Comparison of ENCODE assay signal across 8 cellular contexts in the genomic region with DNA sequence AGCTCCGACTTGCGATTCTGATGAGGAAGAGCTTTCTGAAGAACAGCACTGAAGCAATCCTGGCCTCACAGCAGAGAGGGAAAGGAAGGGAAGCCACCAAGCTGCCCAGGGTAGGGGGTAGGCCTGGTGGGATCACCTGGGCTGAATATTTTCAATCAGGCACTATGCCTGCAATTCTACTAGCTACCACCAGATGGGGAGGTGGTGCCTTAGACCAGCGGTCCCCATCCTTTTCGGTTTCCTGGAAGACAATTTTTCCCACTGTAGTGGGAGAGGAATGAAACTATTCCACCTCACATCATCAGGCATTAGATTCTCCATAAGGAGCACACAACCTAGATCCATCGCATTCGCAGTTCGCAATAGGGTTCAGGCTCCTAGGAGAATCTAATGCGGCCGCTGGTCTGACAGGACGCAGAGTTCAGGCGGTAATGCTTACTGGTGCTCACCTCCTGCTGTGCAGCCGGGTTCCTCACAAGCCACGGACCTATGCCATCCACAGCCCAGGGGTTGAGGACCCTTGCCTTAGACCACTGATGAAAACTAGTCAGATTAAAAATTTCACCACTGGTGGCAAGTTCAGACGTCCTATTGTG. TPM values are rescaled to one million over a fixed set of nuclear protein-coding genes. Genes with fewer than 3 reads are reported as not detected.
DNase-seq lines count a peak whose midpoint lies in the region; TF ChIP-seq lines count a peak whose summit lies in the region.

No MANE protein-coding gene starts in this region.

- H3K27me3 Mint-ChIP-seq in Caco-2 (ENCODE audit: insufficient read depth, unreplicated experiment) (no peaks in the 10 kb centered on the region), mesothelial cell of epicardium (ENCODE audit: low read depth) (no peaks in the 10 kb centered on the region)

- H3K27ac Mint-ChIP-seq in Caco-2 (ENCODE audit: unreplicated experiment) = peak overlapping the region; percentile 23
- no peak overlapping the region for H3K27ac Mint-ChIP-seq in mesothelial cell of epicardium

- H3K27me3 ChIP-seq in Caco-2 (replicated peaks; ENCODE audit: control insufficient read depth, insufficient read depth, low read length) = no peaks in the 10 kb centered on the region
- H3K27me3 ChIP-seq in HAP-1 (ENCODE audit: low read depth) = no peaks in the 10 kb centered on the region

- TF ChIP-seq CTCF in Caco-2 (IDR thresholded peaks at IDR 0.05; ENCODE audit: insufficient read depth in 1 of 2, low read depth in 1 of 2, low read length in 1 of 2, severe bottlenecking in 1 of 2, unreplicated experiment in 1 of 2) = peak; percentile 71 to 85
- TF ChIP-seq CTCF in HFF-Myc (IDR thresholded peaks at IDR 0.05; ENCODE audit: low read depth, low read length, missing control alignments) = peak; percentile 79
- TF ChIP-seq CTCF in astrocyte of the cerebellum (IDR thresholded peaks at IDR 0.05; ENCODE audit: low read depth, low read length, missing control alignments) = peak; percentile 53
- TF ChIP-seq CTCF in mesothelial cell of epicardium (IDR thresholded peaks at IDR 0.05; ENCODE audit: unreplicated experiment) = peak; percentile 49

- no peak for DNase-seq in Caco-2
- DNase-seq in HFF-Myc (ENCODE audit: extremely low read depth, low read depth) = no peak
- DNase-seq in astrocyte of the cerebellum (ENCODE audit: low read depth) = no peak
- DNase-seq in mesothelial cell of epicardium (ENCODE audit: low spot score in 2 of 2, unreplicated experiment in 2 of 2) = no peak
- DNase-seq in NCI-H128 (lab: John Stamatoyannopoulos, UW; ENCODE audit: unreplicated experiment) = no peak
- DNase-seq in HAP-1 (ENCODE audit: low spot score in 2 of 2) = no peak
- DNase-seq in activated naive CD4-positive, alpha-beta T cell treated with anti-CD3 and anti-CD28 coated beads, Interleukin-2, amount 50 U/mL, for 16 hours = no peak
- no peak for DNase-seq in hippocampal formation (lab: John Stamatoyannopoulos, UW)

- no TSS peak for BruUV-seq in Caco-2 (replicated peaks; lab: Mats Ljungman, UMichigan)

- H3K9me3 ChIP-seq in Caco-2 (no peaks in the 10 kb centered on the region; the same call in none of the 2 replicates), HAP-1 (peaks cover 7% of the 10 kb centered on the region; the same call in 1 of the 2 replicates)

- in situ Hi-C loops in astrocyte of the cerebellum (cut with HindIII; ENCODE audit: low sequenced_read_pairs) (no loop called here), HAP-1 (cut with MboI; ENCODE audit: low sequenced_read_pairs) (no loop called here)

- CTCF ChIA-PET in Caco-2 (lab: Charles Lee) = interaction anchor here (0.5 to 5.6 kb wide), 6 partner anchors 8 to 158 kb away, joined by 3 to 42 read pairs (median 6); a partner anchor contains a TSS

- POLR2A ChIA-PET in Caco-2 (lab: Charles Lee) = no interaction called here

- H3K4me1 Mint-ChIP-seq in Caco-2 (ENCODE audit: low read depth, unreplicated experiment) (peaks cover 28% of the 10 kb centered on the region), mesothelial cell of epicardium (peaks cover 28% of the 10 kb centered on the region)

- H3K9me3 Mint-ChIP-seq in Caco-2 (ENCODE audit: unreplicated experiment) (no peaks in the 10 kb centered on the region), mesothelial cell of epicardium (peaks cover 4% of the 10 kb centered on the region)

- H3K4me3 Mint-ChIP-seq in Caco-2 (ENCODE audit: unreplicated experiment) (no peak overlapping the region), mesothelial cell of epicardium (no peak overlapping the region)

- intact Hi-C loops in Caco-2 (cut with micrococcal nuclease; ENCODE audit: unreplicated experiment) = no loop called here

- H3K36me3 Mint-ChIP-seq in Caco-2 (ENCODE audit: insufficient read depth, unreplicated experiment) = peaks cover 15% of the 10 kb centered on the region
- H3K36me3 Mint-ChIP-seq in mesothelial cell of epicardium = peaks cover 4% of the 10 kb centered on the region

- H3K36me3 ChIP-seq in Caco-2 (ENCODE audit: control insufficient read depth, insufficient read depth, low read length) (peaks cover 1% of the 10 kb centered on the region; the same call in 1 of the 2 replicates), HAP-1 (replicated peaks) (peaks cover 7% of the 10 kb centered on the region)

- peaks cover 47% of the 10 kb centered on the region for H3K4me1 ChIP-seq in Caco-2
- H3K4me1 ChIP-seq in HAP-1 = no peaks in the 10 kb centered on the region; the same call in 1 of the 2 replicates

- H3K4me3 ChIP-seq in Caco-2 (ENCODE audit: low read depth, low read length) = no peak overlapping the region
- no peak overlapping the region for H3K4me3 ChIP-seq in HFF-Myc (replicated peaks; ENCODE audit: low read depth, low read length)
- no peak overlapping the region for H3K4me3 ChIP-seq in astrocyte of the cerebellum (ENCODE audit: low read depth, low read length)
- no peak overlapping the region for H3K4me3 ChIP-seq in HAP-1

RNA-seq across cellular contexts. Expression of a gene that starts 2.7 kb away (rescaled TPM):
- 27.1 and 28.1 TPM in 2 replicates for total RNA-seq in Caco-2 (2022)
- total RNA-seq in mesothelial cell of epicardium = 12.2 to 15.7 TPM (median 13.8 TPM) in 3 replicates

RNA-seq across cellular contexts. Expression of a gene that starts 24.3 kb away (rescaled TPM):
- total RNA-seq in Caco-2 (2022) (166 and 168 TPM in 2 replicates), mesothelial cell of epicardium (71.1 to 72.3 TPM (median 71.4 TPM) in 3 replicates)
